Comparison of ENCODE assay signal across 31 cellular contexts in the genomic region with DNA sequence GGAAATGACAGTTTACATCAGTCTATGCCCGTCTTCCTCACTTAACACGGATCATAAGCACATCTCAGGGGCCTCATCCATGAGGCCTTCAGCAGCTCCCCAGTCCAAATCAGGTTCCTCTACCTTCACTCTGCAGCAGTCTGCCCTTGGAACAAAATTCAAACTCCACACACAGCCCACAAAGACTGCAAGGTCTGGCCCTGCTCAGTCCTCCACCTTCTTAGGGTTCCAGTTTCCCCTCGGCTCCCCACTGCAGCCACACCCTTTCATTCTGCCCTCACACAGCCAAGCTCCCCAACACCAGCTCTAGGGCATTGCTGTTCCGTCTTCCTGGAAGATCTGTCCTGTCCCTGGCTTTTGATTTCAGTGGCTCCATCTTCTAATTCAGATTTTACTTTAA.
"Had no signal": no experiment of that assay in that cellular context is flagged by ENCODE, and none has a peak within 500 bp of the region (broad histone marks: within the 10 kb centered on the region; RNA-seq: fewer than 3 reads in every experiment).

No MANE protein-coding gene starts in this region.

- H3K27me3 ChIP-seq: adrenal gland, body of pancreas, brain microvascular endothelial cell, breast epithelium had no signal

- ATAC-seq: activated CD8-positive, alpha-beta T cell treated with anti-CD3 and anti-CD28 coated beads for 36 hours; activated naive CD4-positive, alpha-beta T cell treated with anti-CD3 and anti-CD28 coated beads, Interleukin-2, amount 50 U/mL, for 72 hours; activated T-cell treated with anti-CD3 and anti-CD28 coated beads, Interleukin-2, amount 50 U/mL, for 4 hours; activated T-cell treated with anti-CD3 and anti-CD28 coated beads, Interleukin-2, amount 50 U/mL, for 72 hours; activated T-helper 17 cell treated with anti-CD3 and anti-CD28 coated beads, Interleukin-2, amount 50 U/mL, for 72 hours; body of pancreas had no signal

- H3K36me3 ChIP-seq: adrenal gland, brain microvascular endothelial cell, breast epithelium had no signal

- H3K4me1 ChIP-seq: adrenal gland, body of pancreas, breast epithelium had no signal

- DNase-seq: activated B cell treated with CpG ODN at 0.5 μM for 24 hours; activated CD4-positive, alpha-beta memory T cell treated with anti-CD3 and anti-CD28 coated beads for 36 hours; activated CD4-positive, alpha-beta T cell treated with anti-CD3 and anti-CD28 coated beads for 4 hours; activated CD4-positive, alpha-beta T cell treated with anti-CD3 and anti-CD28 coated beads, Interleukin-2, amount 10 ng/mL, durations not matched to agents 24 days and 14 days; activated CD4-positive, alpha-beta T cell treated with anti-CD3 and anti-CD28 coated beads, Interleukin-2, amount 50 U/mL, for 1 hour; activated CD4-positive, alpha-beta T cell treated with anti-CD3 and anti-CD28 coated beads, Interleukin-2, amount 50 U/mL, for 4 hours; activated CD4-positive, CD25-positive, alpha-beta regulatory T cell treated with anti-CD3 and anti-CD28 coated beads, Interleukin-2, amount 50 U/mL, for 72 hours; activated CD8-positive, alpha-beta memory T cell treated with anti-CD3 and anti-CD28 coated beads, Interleukin-2, amount 50 U/mL, for 4 hours; activated CD8-positive, alpha-beta T cell treated with anti-CD3 and anti-CD28 coated beads for 36 hours; activated effector memory CD4-positive, alpha-beta T cell treated with anti-CD3 and anti-CD28 coated beads, Interleukin-2, amount 50 U/mL, for 16 hours; activated gamma-delta T cell treated with Interleukin-2 at 50 U/mL for 16 hours; activated naive CD4-positive, alpha-beta T cell; activated naive CD4-positive, alpha-beta T cell treated with anti-CD3 and anti-CD28 coated beads for 36 hours; activated naive CD4-positive, alpha-beta T cell treated with anti-CD3 and anti-CD28 coated beads, Interleukin-2, amount 50 U/mL, for 16 hours; activated naive CD8-positive, alpha-beta T cell treated with anti-CD3 and anti-CD28 coated beads for 36 hours; activated T-cell treated with anti-CD3 and anti-CD28 coated beads for 4 hours; activated T-cell treated with anti-CD3 and anti-CD28 coated beads, Interleukin-2, amount 50 U/mL, for 1 hour; activated T-cell treated with anti-CD3 and anti-CD28 coated beads, Interleukin-2, amount 50 U/mL, for 4 hours; activated T-cell treated with anti-CD3 and anti-CD28 coated beads, Interleukin-2, amount 50 U/mL, for 72 hours; adrenal gland; amniotic stem cell; aorta; body of pancreas; brain microvascular endothelial cell; T-helper 1 cell; T-helper 2 cell; T-helper 9 cell had no signal

- H3K27ac ChIP-seq: adrenal gland, body of pancreas, brain microvascular endothelial cell, breast epithelium, VCaP had no signal

- H3K4me3 ChIP-seq: adrenal gland, body of pancreas, breast epithelium had no signal

- H3K9me3 ChIP-seq: adrenal gland, body of pancreas, breast epithelium had no signal
